In the genomic region with DNA sequence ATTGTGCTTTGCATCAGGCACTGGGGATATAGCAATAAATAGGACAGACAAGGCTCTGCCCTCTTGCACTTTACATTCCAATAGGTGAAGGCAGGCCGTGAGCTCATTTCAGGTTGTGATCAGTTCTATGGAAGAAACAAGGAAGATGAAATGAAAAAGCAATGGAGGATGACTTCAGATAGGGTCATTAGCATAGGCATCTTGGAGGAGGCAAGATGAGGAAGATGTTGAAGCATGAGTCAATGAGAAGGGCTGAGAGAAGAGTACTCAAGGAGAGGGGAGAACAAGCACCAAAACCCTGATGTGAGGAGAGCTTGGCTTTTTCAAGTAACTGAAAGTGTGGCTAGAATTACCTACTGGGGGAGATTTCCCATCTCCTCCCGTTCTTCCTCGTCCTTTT, we compare ENCODE assay signal across 21 cellular contexts.
"Had no signal": no experiment of that assay in that cellular context is flagged by ENCODE, and none has a peak within 500 bp of the region (broad histone marks: within the 10 kb centered on the region; RNA-seq: fewer than 3 reads in every experiment).

No MANE protein-coding gene starts in this region.

- DNase-seq: activated CD4-positive, CD25-positive, alpha-beta regulatory T cell treated with anti-CD3 and anti-CD28 coated beads, Interleukin-2, amount 50 U/mL, for 72 hours; activated CD8-positive, alpha-beta memory T cell treated with anti-CD3 and anti-CD28 coated beads for 24 hours; activated CD8-positive, alpha-beta memory T cell treated with anti-CD3 and anti-CD28 coated beads, Interleukin-2, amount 50 U/mL, for 48 hours; activated effector memory CD4-positive, alpha-beta T cell treated with anti-CD3 and anti-CD28 coated beads, Interleukin-2, amount 50 U/mL, for 16 hours; activated T-cell treated with anti-CD3 and anti-CD28 coated beads, Interleukin-2, amount 50 U/mL, for 48 hours; caudate nucleus; colonic mucosa; endodermal cell; foreskin keratinocyte; left ventricle myocardium inferior; mucosa of descending colon; naive B cell; right lobe of liver; small intestine; stimulated activated CD4-positive, alpha-beta T cell treated with anti-CD3 and anti-CD28 coated beads, Interleukin-15, amount 100 ng/mL, for 24 hours; stimulated activated CD4-positive, alpha-beta T cell treated with anti-CD3 and anti-CD28 coated beads, Interleukin-2, amount 100 ng/mL, for 48 hours; stomach had no signal

- H3K9me3 ChIP-seq: colonic mucosa, left ventricle myocardium inferior, mucosa of descending colon, prostate gland, right lobe of liver, stomach had no signal

- H3K9ac ChIP-seq: neural progenitor cell had no signal

- H3K27me3 ChIP-seq: colonic mucosa, foreskin keratinocyte, hepatocyte, neural progenitor cell, right lobe of liver had no signal

- H3K4me2 ChIP-seq: hepatocyte, neural progenitor cell had no signal

- H3K36me3 ChIP-seq: colonic mucosa, left ventricle myocardium inferior, neural progenitor cell, prostate gland, right lobe of liver, stomach had no signal

- H3K4me1 ChIP-seq: colonic mucosa, prostate gland, right lobe of liver had no signal

- H3K79me2 ChIP-seq: hepatocyte had no signal

- H3K4me3 ChIP-seq: colonic mucosa, hepatocyte, left ventricle myocardium inferior, mucosa of descending colon, neural progenitor cell, prostate gland, right lobe of liver, stomach had no signal

- H3K27ac ChIP-seq: colonic mucosa, epithelial cell of prostate, foreskin keratinocyte, hepatocyte, left ventricle myocardium inferior, neural progenitor cell, prostate gland, right lobe of liver, stomach had no signal
